Comparison of ENCODE assay signal across 1 cellular context in genomic region chr10:101557541-101557940, GRCh38.
TF ChIP-seq lines count a peak whose summit lies in the region.

No MANE protein-coding gene starts in this region.

TF ChIP-seq in H1, 55 proteins besides CTCF, POLR2A, EP300 and RAD21:
- TF ChIP-seq BACH1 (IDR thresholded peaks at IDR 0.05; ENCODE audit: low read length): no peak
